In genomic region chr4:185792384-185793146, GRCh38 we compare ENCODE assay signal across 9 cellular contexts. TPM values are rescaled to one million over a fixed set of nuclear protein-coding genes. Genes with fewer than 3 reads are reported as not detected.
DNase-seq lines count a peak whose midpoint lies in the region; ATAC-seq and TF ChIP-seq lines count a peak whose summit lies in the region.
"Had no signal": no experiment of that assay in that cellular context is flagged by ENCODE, and none has a peak within 500 bp of the region (broad histone marks: within the 10 kb centered on the region; RNA-seq: fewer than 3 reads in every experiment).

No MANE protein-coding gene starts in this region.

- ATAC-seq in left cardiac atrium, result no peak
- peak; percentile 83 for ATAC-seq in SK-N-SH treated with all-trans-retinoic acid at 6 μM for 48 hours
- peak; percentile 39 for ATAC-seq in upper lobe of right lung
- no peak for ATAC-seq in GM18907 (IDR thresholded peaks at IDR 0.05; ENCODE audit: unreplicated experiment)

- intact Hi-C loops in left ventricle myocardium inferior (cut with micrococcal nuclease), result no loop called here
- intact Hi-C loops in left cardiac atrium (cut with DNase I), result no loop called here
- intact Hi-C loops in upper lobe of right lung (cut with DNase I), result no loop called here
- intact Hi-C loops in Caco-2 (cut with micrococcal nuclease; ENCODE audit: unreplicated experiment), result no loop called here

- no peaks in the 10 kb centered on the region for H3K27me3 ChIP-seq in left ventricle myocardium inferior (ENCODE audit: low read depth)
- no peaks in the 10 kb centered on the region for H3K27me3 ChIP-seq in upper lobe of right lung
- H3K27me3 ChIP-seq in Caco-2 (replicated peaks; ENCODE audit: control insufficient read depth, insufficient read depth, low read length), result no peaks in the 10 kb centered on the region

- H3K4me1 ChIP-seq in left ventricle myocardium inferior (peaks cover 95% of the 10 kb centered on the region), upper lobe of right lung (peaks cover 7% of the 10 kb centered on the region), Caco-2 (peaks cover 9% of the 10 kb centered on the region; the same call in 1 of the 2 replicates)

- H3K27ac ChIP-seq in left ventricle myocardium inferior (replicated peaks) (peak overlapping the region; percentile 90), upper lobe of right lung (no peak overlapping the region)

- H3K4me3 ChIP-seq in left ventricle myocardium inferior (no peak overlapping the region), upper lobe of right lung (no peak overlapping the region), Caco-2 (ENCODE audit: low read depth, low read length) (no peak overlapping the region)

- BruUV-seq in Caco-2 (replicated peaks; lab: Mats Ljungman, UMichigan), result no TSS peak

- H3K36me3 Mint-ChIP-seq in Caco-2 (ENCODE audit: insufficient read depth, unreplicated experiment), result peaks cover 6% of the 10 kb centered on the region
- H3K36me3 Mint-ChIP-seq: CD8-positive, alpha-beta memory T cell had no signal

- H3K9me3 ChIP-seq in left ventricle myocardium inferior (replicated peaks) (no peaks in the 10 kb centered on the region), upper lobe of right lung (no peaks in the 10 kb centered on the region), Caco-2 (no peaks in the 10 kb centered on the region)

- no peak for DNase-seq in left ventricle myocardium inferior
- DNase-seq in left cardiac atrium, result no peak
- DNase-seq in hepatic stellate cell (ENCODE audit: low spot score), result peak; percentile 88
- DNase-seq in upper lobe of right lung, result no peak
- DNase-seq in stimulated activated CD4-positive, alpha-beta T cell treated with anti-CD3 and anti-CD28 coated beads, Interleukin-4, amount 100 ng/mL, for 4 hours, result no peak
- no peak for DNase-seq in Caco-2
- DNase-seq: CD8-positive, alpha-beta memory T cell had no signal

- TF ChIP-seq CTCF in left ventricle myocardium inferior (IDR thresholded peaks at IDR 0.05; ENCODE audit: borderline replicate concordance) (no peak), upper lobe of right lung (IDR thresholded peaks at IDR 0.05) (no peak), Caco-2 (IDR thresholded peaks at IDR 0.05; ENCODE audit: insufficient read depth in 1 of 2, low read depth in 1 of 2, low read length in 1 of 2, severe bottlenecking in 1 of 2, unreplicated experiment in 1 of 2) (no peak)

- no peak overlapping the region for H3K27ac Mint-ChIP-seq in Caco-2 (ENCODE audit: unreplicated experiment)
- H3K27ac Mint-ChIP-seq: CD8-positive, alpha-beta memory T cell had no signal

- H3K9me3 Mint-ChIP-seq in Caco-2 (ENCODE audit: unreplicated experiment), result no peaks in the 10 kb centered on the region

- no peaks in the 10 kb centered on the region for H3K27me3 Mint-ChIP-seq in Caco-2 (ENCODE audit: insufficient read depth, unreplicated experiment)

- CTCF ChIA-PET in Caco-2 (lab: Charles Lee), result no interaction called here

- H3K36me3 ChIP-seq in left ventricle myocardium inferior (no peaks in the 10 kb centered on the region), upper lobe of right lung (no peaks in the 10 kb centered on the region), Caco-2 (ENCODE audit: control insufficient read depth, insufficient read depth, low read length) (no peaks in the 10 kb centered on the region)

- POLR2A ChIA-PET in Caco-2 (lab: Charles Lee), result no interaction called here

- peaks cover under 1% of the 10 kb centered on the region for H3K4me1 Mint-ChIP-seq in Caco-2 (ENCODE audit: low read depth, unreplicated experiment)
- H3K4me1 Mint-ChIP-seq: CD8-positive, alpha-beta memory T cell had no signal

- H3K4me3 Mint-ChIP-seq in Caco-2 (ENCODE audit: unreplicated experiment), result no peak overlapping the region
- H3K4me3 Mint-ChIP-seq: CD8-positive, alpha-beta memory T cell had no signal

TF ChIP-seq in SK-N-SH treated with all-trans-retinoic acid at 6 μM for 48 hours, 23 proteins besides CTCF, POLR2A, EP300 and RAD21:
- TF ChIP-seq SNAI2 (CRISPR knock-in tag; IDR thresholded peaks at IDR 0.05) (no peak), RARB (CRISPR knock-in tag; IDR thresholded peaks at IDR 0.05) (no peak), ZFP3 (CRISPR knock-in tag; IDR thresholded peaks at IDR 0.05) (no peak), POU6F1 (CRISPR knock-in tag; IDR thresholded peaks at IDR 0.05; ENCODE audit: borderline replicate concordance, low read depth) (no peak), OSR1 (CRISPR knock-in tag; IDR thresholded peaks at IDR 0.05) (no peak), ZNF565 (CRISPR knock-in tag; conservative IDR thresholded peaks at IDR 0.05; ENCODE audit: low read depth) (no peak), TCF4 (CRISPR knock-in tag; IDR thresholded peaks at IDR 0.05; ENCODE audit: borderline replicate concordance) (no peak), ZNF70 (CRISPR knock-in tag; IDR thresholded peaks at IDR 0.05) (no peak), ISL1 (CRISPR knock-in tag; IDR thresholded peaks at IDR 0.05) (no peak), ESRRG (CRISPR knock-in tag; IDR thresholded peaks at IDR 0.05) (no peak), TSHZ2 (CRISPR knock-in tag; IDR thresholded peaks at IDR 0.05) (no peak), ZFP30 (CRISPR knock-in tag; IDR thresholded peaks at IDR 0.05) (no peak), ZNF8 (CRISPR knock-in tag; IDR thresholded peaks at IDR 0.05) (no peak), CREB5 (CRISPR knock-in tag; IDR thresholded peaks at IDR 0.05; ENCODE audit: low read depth) (no peak), TOX (CRISPR knock-in tag; IDR thresholded peaks at IDR 0.05; ENCODE audit: borderline replicate concordance) (no peak), PPARA (CRISPR knock-in tag; IDR thresholded peaks at IDR 0.05; ENCODE audit: borderline replicate concordance) (no peak)

RNA-seq across cellular contexts. Expression of gene SORBS2, which starts 19.4 kb away (rescaled TPM):
- total RNA-seq in left ventricle myocardium inferior (1,282 TPM), left cardiac atrium (100 to 1,000 TPM; 439 to 535 TPM), upper lobe of right lung (44.9 TPM), Caco-2 (2022) (47.7 and 59.7 TPM in 2 replicates)
- total RNA-seq: CD8-positive, alpha-beta memory T cell had no signal

Comparison
In these comparisons a context has a peak if more than half of its experiments do, and no peak if none do; other contexts are left out.
1. ATAC-seq: peak in SK-N-SH treated with all-trans-retinoic acid at 6 μM for 48 hours (single experiment) and upper lobe of right lung (single experiment); none in left cardiac atrium (0 of 2) and GM18907 (single experiment).